ENCODE assay signal across 20 cellular contexts in the genomic region with DNA sequence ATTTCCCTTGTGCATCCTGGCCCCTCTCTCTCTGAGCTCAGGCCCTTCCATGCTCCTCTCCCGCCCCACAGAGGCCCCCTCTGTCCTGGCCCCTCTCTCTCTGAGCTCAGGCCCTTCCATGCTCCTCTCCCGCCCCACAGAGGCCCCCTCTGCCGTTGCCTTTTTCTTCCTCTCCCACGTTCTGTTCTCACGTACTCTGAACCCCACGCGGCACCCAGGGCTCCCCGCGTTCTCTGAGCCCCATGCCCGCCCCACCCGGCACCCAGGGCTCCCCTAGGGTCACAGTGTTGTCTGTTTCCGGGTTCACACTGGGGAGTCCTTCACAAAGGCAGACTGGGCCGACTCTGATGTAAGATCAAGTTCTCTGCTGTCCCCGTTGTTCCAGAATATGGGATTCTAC.
"Had no signal": no experiment of that assay in that cellular context is flagged by ENCODE, and none has a peak within 500 bp of the region (broad histone marks: within the 10 kb centered on the region; RNA-seq: fewer than 3 reads in every experiment).

No MANE protein-coding gene starts in this region.

- H3K36me3 Mint-ChIP-seq: stimulated activated memory B cell treated with anti-CD40 and anti-IgM and Interleukin-4, amounts not matched to agents 10 μg/mL and 1 μg/mL and 100 μg/mL, for 72 hours; T-cell had no signal

- H3K27me3 ChIP-seq: brain microvascular endothelial cell, pancreas, right lobe of liver had no signal

- H3K27ac ChIP-seq: brain microvascular endothelial cell, gastroesophageal sphincter, heart right ventricle, left ventricle myocardium inferior, pancreas, right lobe of liver, tibial artery had no signal

- DNase-seq: activated CD4-positive, alpha-beta T cell treated with anti-CD3 and anti-CD28 coated beads, Interleukin-2, amount 10 ng/mL, durations not matched to agents 24 days and 14 days; activated CD8-positive, alpha-beta T cell treated with anti-CD3 and anti-CD28 coated beads for 36 hours; activated naive CD4-positive, alpha-beta T cell treated with anti-CD3 and anti-CD28 coated beads for 36 hours; aorta; brain microvascular endothelial cell; cortex of kidney; effector CD4-positive, alpha-beta T cell; heart right ventricle; left ventricle myocardium inferior; right lobe of liver; SK-N-SH; stimulated activated CD4-positive, alpha-beta T cell treated with anti-CD3 and anti-CD28 coated beads, Interleukin-4, amount 100 ng/mL, for 4 hours had no signal

- H3K4me1 Mint-ChIP-seq: stimulated activated memory B cell treated with anti-CD40 and anti-IgM and Interleukin-4, amounts not matched to agents 10 μg/mL and 1 μg/mL and 100 μg/mL, for 72 hours had no signal

- H3K9me3 ChIP-seq: gastroesophageal sphincter, heart right ventricle, left ventricle myocardium inferior, pancreas, right lobe of liver, SK-N-SH had no signal

- H3K4me2 ChIP-seq: SK-N-SH had no signal

- H3K27ac Mint-ChIP-seq: activated B cell treated with CpG ODN at 0.5 μM for 24 hours; activated CD4-positive, alpha-beta T cell treated with anti-CD3 and anti-CD28 coated beads, Interleukin-2, amount 10 ng/mL, durations not matched to agents 24 days and 14 days; activated CD8-positive, alpha-beta T cell treated with anti-CD3 and anti-CD28 coated beads for 36 hours; activated naive CD4-positive, alpha-beta T cell treated with anti-CD3 and anti-CD28 coated beads for 36 hours; stimulated activated memory B cell treated with anti-CD40 and anti-IgM and Interleukin-4, amounts not matched to agents 10 μg/mL and 1 μg/mL and 100 μg/mL, for 72 hours; T-cell had no signal

- H3K4me3 Mint-ChIP-seq: activated B cell treated with CpG ODN at 0.5 μM for 24 hours; activated CD4-positive, alpha-beta T cell treated with anti-CD3 and anti-CD28 coated beads, Interleukin-2, amount 10 ng/mL, durations not matched to agents 24 days and 14 days; activated CD8-positive, alpha-beta T cell treated with anti-CD3 and anti-CD28 coated beads for 36 hours; activated naive CD4-positive, alpha-beta T cell treated with anti-CD3 and anti-CD28 coated beads for 36 hours; activated T-cell treated with anti-CD3 and anti-CD28 coated beads, Interleukin-2, amount 50 U/mL, for 4 hours; stimulated activated memory B cell treated with anti-CD40 and anti-IgM and Interleukin-4, amounts not matched to agents 10 μg/mL and 1 μg/mL and 100 μg/mL, for 72 hours; T-cell had no signal

- H3K9me3 Mint-ChIP-seq: activated B cell treated with CpG ODN at 0.5 μM for 24 hours; activated CD4-positive, alpha-beta T cell treated with anti-CD3 and anti-CD28 coated beads, Interleukin-2, amount 10 ng/mL, durations not matched to agents 24 days and 14 days; activated CD8-positive, alpha-beta T cell treated with anti-CD3 and anti-CD28 coated beads for 36 hours; activated naive CD4-positive, alpha-beta T cell treated with anti-CD3 and anti-CD28 coated beads for 36 hours; activated T-cell treated with anti-CD3 and anti-CD28 coated beads, Interleukin-2, amount 50 U/mL, for 4 hours; stimulated activated memory B cell treated with anti-CD40 and anti-IgM and Interleukin-4, amounts not matched to agents 10 μg/mL and 1 μg/mL and 100 μg/mL, for 72 hours; T-cell had no signal

- H3K9ac ChIP-seq: SK-N-SH had no signal

- ATAC-seq: activated CD8-positive, alpha-beta T cell treated with anti-CD3 and anti-CD28 coated beads for 36 hours; activated T-cell treated with anti-CD3 and anti-CD28 coated beads, Interleukin-2, amount 50 U/mL, for 4 hours; esophagus mucosa; gastroesophageal sphincter; heart right ventricle; pancreas; right lobe of liver; stimulated activated memory B cell treated with anti-CD40 and anti-IgM and Interleukin-4, amounts not matched to agents 10 μg/mL and 1 μg/mL and 100 μg/mL, for 72 hours; T-cell had no signal

- H3K4me1 ChIP-seq: gastroesophageal sphincter, heart right ventricle, left ventricle myocardium inferior, pancreas, right lobe of liver, tibial artery had no signal

- H3K36me3 ChIP-seq: brain microvascular endothelial cell, gastroesophageal sphincter, heart right ventricle, left ventricle myocardium inferior, pancreas, right lobe of liver, tibial artery had no signal

- H3K4me3 ChIP-seq: gastroesophageal sphincter, heart right ventricle, left ventricle myocardium inferior, pancreas, right lobe of liver, tibial artery had no signal
